In the genomic region with DNA sequence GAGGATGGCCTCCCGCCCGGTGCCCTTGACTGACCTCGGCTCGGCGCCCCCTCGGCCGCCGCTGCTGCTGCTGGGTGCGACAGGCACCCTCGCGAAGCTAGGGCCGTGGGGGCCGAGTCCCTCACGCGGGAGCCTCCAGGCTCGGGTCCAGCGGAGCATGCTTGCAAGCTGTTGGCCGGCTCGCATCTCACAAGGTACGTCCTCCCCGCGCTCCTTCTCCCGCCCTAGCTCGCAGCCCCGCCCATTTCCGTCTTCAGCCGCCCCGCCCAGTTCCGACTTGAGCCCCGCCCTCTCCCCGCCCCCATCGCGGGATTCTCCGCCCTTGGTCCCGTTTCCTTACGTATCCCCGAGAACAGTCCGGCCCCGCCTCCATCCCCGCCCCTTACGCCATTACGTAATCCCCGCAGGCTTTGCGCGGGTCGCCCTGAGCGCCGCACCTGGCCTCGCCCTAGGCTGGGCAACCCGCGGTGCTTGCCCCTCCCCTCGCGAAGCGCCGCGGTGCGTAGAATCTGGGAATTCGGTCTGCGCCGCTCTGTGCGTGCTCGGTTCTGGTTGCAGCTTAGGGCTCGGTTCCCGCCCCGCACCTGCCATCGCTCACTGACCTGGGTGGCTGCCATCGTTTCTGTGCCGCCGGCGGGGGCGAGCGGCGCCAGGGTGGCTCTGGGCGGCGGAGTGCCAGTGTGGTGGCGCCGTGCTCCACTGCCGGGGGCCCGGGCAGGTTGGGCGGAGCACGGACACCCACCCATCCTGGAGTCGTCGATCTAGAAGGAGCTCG, we compare ENCODE assay signal across 1 cellular context.
TF ChIP-seq lines count a peak whose summit lies in the region.

A gene with protein sequence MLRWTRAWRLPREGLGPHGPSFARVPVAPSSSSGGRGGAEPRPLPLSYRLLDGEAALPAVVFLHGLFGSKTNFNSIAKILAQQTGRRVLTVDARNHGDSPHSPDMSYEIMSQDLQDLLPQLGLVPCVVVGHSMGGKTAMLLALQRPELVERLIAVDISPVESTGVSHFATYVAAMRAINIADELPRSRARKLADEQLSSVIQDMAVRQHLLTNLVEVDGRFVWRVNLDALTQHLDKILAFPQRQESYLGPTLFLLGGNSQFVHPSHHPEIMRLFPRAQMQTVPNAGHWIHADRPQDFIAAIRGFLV (minus strand): TSS at position 191 of the 775 bp plus-strand sequence. CDS start 32 bp downstream, at position 159.

TF ChIP-seq in HepG2, 621 proteins besides CTCF, POLR2A, EP300 and RAD21 (continued from another document and continues in another):
- TF ChIP-seq, protein P1, sequence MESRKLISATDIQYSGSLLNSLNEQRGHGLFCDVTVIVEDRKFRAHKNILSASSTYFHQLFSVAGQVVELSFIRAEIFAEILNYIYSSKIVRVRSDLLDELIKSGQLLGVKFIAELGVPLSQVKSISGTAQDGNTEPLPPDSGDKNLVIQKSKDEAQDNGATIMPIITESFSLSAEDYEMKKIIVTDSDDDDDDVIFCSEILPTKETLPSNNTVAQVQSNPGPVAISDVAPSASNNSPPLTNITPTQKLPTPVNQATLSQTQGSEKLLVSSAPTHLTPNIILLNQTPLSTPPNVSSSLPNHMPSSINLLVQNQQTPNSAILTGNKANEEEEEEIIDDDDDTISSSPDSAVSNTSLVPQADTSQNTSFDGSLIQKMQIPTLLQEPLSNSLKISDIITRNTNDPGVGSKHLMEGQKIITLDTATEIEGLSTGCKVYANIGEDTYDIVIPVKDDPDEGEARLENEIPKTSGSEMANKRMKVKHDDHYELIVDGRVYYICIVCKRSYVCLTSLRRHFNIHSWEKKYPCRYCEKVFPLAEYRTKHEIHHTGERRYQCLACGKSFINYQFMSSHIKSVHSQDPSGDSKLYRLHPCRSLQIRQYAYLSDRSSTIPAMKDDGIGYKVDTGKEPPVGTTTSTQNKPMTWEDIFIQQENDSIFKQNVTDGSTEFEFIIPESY (CRISPR knock-in tag; IDR thresholded peaks at IDR 0.05), result no peak; the same call in 1 of the 2 replicates
- TF ChIP-seq RBFOX2 (IDR thresholded peaks at IDR 0.05; ENCODE audit: low read depth, low read length) (peak; percentile 92), ISL2 (CRISPR knock-in tag; IDR thresholded peaks at IDR 0.05) (peak; percentile 57; the same call in 1 of the 2 replicates), ZSCAN25 (CRISPR knock-in tag; IDR thresholded peaks at IDR 0.05) (peak; percentile 16; the same call in 1 of the 2 replicates), SIN3A (IDR thresholded peaks at IDR 0.05; ENCODE audit: borderline replicate concordance, low read depth, low read length) (peak; percentile 45; the same call in 1 of the 2 replicates), RFXAP (CRISPR knock-in tag; IDR thresholded peaks at IDR 0.05; ENCODE audit: borderline replicate concordance) (peak; percentile 25; the same call in 1 of the 2 replicates), POLR2G (IDR thresholded peaks at IDR 0.05; ENCODE audit: low read depth, low read length) (peak; percentile 86), ZSCAN21 (CRISPR knock-in tag; IDR thresholded peaks at IDR 0.05; ENCODE audit: borderline replicate concordance) (0 out of 2 replicates have a peak, but pooled peaks have one; percentile 6), ZNF792 (CRISPR knock-in tag; IDR thresholded peaks at IDR 0.05) (peak; percentile 71; the same call in 1 of the 2 replicates), RFX5 (IDR thresholded peaks at IDR 0.05; ENCODE audit: low read depth, low read length) (no peak), SALL1 (CRISPR knock-in tag; IDR thresholded peaks at IDR 0.05) (peak; percentile 89), ZNF468 (CRISPR knock-in tag; IDR thresholded peaks at IDR 0.05) (no peak), MIXL1 (CRISPR knock-in tag; IDR thresholded peaks at IDR 0.05) (peak; percentile 63), ZNF563 (CRISPR knock-in tag; IDR thresholded peaks at IDR 0.05) (0 out of 2 replicates have a peak, but pooled peaks have one; percentile 42), ZSCAN29 (CRISPR knock-in tag; conservative IDR thresholded peaks at IDR 0.05) (0 out of 2 replicates have a peak, but pooled peaks have one; percentile 51), ZNF556 (CRISPR knock-in tag; IDR thresholded peaks at IDR 0.05; ENCODE audit: borderline replicate concordance) (peak; percentile 76; the same call in 1 of the 2 replicates), HNRNPL (IDR thresholded peaks at IDR 0.05; ENCODE audit: low read depth, low read length) (peak; percentile 92), ZNF766 (CRISPR knock-in tag; IDR thresholded peaks at IDR 0.05; ENCODE audit: borderline replicate concordance) (peak; percentile 82; the same call in 1 of the 2 replicates), SKI (IDR thresholded peaks at IDR 0.05; ENCODE audit: partially characterized antibody) (peak; percentile 21), NONO (IDR thresholded peaks at IDR 0.05) (no peak), NONO (CRISPR knock-in tag; conservative IDR thresholded peaks at IDR 0.05) (peak; percentile 86), ZNF660 (CRISPR knock-in tag; IDR thresholded peaks at IDR 0.05; ENCODE audit: borderline replicate concordance, low read depth) (no peak), KLF16 (CRISPR knock-in tag; IDR thresholded peaks at IDR 0.05) (peak in 1 of 2 experiments; percentile 75; a peak in 2 of 4 replicates), HMGA1 (CRISPR knock-in tag; conservative IDR thresholded peaks at IDR 0.05) (no peak), RCOR2 (CRISPR knock-in tag; IDR thresholded peaks at IDR 0.05) (0 out of 2 replicates have a peak, but pooled peaks have one; percentile 9), DPF2 (CRISPR knock-in tag; IDR thresholded peaks at IDR 0.05; ENCODE audit: borderline replicate concordance, low read depth) (peak; percentile 15; the same call in 1 of the 2 replicates), NBN (conservative IDR thresholded peaks at IDR 0.05) (no peak), HDAC1 (CRISPR knock-in tag; IDR thresholded peaks at IDR 0.05) (peak; percentile 87), ZNF274 (CRISPR knock-in tag; IDR thresholded peaks at IDR 0.05) (peak; percentile 48; the same call in 1 of the 2 replicates), ZNF678 (CRISPR knock-in tag; IDR thresholded peaks at IDR 0.05) (0 out of 2 replicates have a peak, but pooled peaks have one; percentile 15), MIER2 (CRISPR knock-in tag; IDR thresholded peaks at IDR 0.05) (peak; percentile 54; the same call in 1 of the 2 replicates), ZNF781 (CRISPR knock-in tag; IDR thresholded peaks at IDR 0.05; ENCODE audit: borderline replicate concordance, not compliant biosample characterization) (peak; percentile 44), ZNF326 (CRISPR knock-in tag; IDR thresholded peaks at IDR 0.05; ENCODE audit: borderline replicate concordance) (no peak), ZMYM2 (CRISPR knock-in tag; IDR thresholded peaks at IDR 0.05) (0 out of 2 replicates have a peak, but pooled peaks have one; percentile 12), POGZ (CRISPR knock-in tag; IDR thresholded peaks at IDR 0.05) (peak; percentile 82), NR3C1 (CRISPR knock-in tag; IDR thresholded peaks at IDR 0.05) (no peak), SP4 (CRISPR knock-in tag; IDR thresholded peaks at IDR 0.05) (peak; percentile 96)
- TF ChIP-seq, protein P2, sequence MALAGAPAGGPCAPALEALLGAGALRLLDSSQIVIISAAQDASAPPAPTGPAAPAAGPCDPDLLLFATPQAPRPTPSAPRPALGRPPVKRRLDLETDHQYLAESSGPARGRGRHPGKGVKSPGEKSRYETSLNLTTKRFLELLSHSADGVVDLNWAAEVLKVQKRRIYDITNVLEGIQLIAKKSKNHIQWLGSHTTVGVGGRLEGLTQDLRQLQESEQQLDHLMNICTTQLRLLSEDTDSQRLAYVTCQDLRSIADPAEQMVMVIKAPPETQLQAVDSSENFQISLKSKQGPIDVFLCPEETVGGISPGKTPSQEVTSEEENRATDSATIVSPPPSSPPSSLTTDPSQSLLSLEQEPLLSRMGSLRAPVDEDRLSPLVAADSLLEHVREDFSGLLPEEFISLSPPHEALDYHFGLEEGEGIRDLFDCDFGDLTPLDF (CRISPR knock-in tag; IDR thresholded peaks at IDR 0.05), result peak; percentile 73
- TF ChIP-seq, protein P3, sequence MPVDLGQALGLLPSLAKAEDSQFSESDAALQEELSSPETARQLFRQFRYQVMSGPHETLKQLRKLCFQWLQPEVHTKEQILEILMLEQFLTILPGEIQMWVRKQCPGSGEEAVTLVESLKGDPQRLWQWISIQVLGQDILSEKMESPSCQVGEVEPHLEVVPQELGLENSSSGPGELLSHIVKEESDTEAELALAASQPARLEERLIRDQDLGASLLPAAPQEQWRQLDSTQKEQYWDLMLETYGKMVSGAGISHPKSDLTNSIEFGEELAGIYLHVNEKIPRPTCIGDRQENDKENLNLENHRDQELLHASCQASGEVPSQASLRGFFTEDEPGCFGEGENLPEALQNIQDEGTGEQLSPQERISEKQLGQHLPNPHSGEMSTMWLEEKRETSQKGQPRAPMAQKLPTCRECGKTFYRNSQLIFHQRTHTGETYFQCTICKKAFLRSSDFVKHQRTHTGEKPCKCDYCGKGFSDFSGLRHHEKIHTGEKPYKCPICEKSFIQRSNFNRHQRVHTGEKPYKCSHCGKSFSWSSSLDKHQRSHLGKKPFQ (CRISPR knock-in tag; IDR thresholded peaks at IDR 0.05; ENCODE audit: insufficient replicate concordance), result peak; percentile 64
- TF ChIP-seq, protein P4, sequence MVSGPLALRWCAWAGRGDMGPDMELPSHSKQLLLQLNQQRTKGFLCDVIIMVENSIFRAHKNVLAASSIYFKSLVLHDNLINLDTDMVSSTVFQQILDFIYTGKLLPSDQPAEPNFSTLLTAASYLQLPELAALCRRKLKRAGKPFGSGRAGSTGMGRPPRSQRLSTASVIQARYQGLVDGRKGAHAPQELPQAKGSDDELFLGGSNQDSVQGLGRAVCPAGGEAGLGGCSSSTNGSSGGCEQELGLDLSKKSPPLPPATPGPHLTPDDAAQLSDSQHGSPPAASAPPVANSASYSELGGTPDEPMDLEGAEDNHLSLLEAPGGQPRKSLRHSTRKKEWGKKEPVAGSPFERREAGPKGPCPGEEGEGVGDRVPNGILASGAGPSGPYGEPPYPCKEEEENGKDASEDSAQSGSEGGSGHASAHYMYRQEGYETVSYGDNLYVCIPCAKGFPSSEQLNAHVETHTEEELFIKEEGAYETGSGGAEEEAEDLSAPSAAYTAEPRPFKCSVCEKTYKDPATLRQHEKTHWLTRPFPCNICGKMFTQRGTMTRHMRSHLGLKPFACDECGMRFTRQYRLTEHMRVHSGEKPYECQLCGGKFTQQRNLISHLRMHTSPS (CRISPR knock-in tag; IDR thresholded peaks at IDR 0.05; ENCODE audit: low read depth), result peak; percentile 95
- TF ChIP-seq, protein P5, sequence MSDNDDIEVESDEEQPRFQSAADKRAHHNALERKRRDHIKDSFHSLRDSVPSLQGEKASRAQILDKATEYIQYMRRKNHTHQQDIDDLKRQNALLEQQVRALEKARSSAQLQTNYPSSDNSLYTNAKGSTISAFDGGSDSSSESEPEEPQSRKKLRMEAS (IDR thresholded peaks at IDR 0.05), result peak; percentile 81
- TF ChIP-seq, protein P6, sequence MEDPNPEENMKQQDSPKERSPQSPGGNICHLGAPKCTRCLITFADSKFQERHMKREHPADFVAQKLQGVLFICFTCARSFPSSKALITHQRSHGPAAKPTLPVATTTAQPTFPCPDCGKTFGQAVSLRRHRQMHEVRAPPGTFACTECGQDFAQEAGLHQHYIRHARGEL (CRISPR knock-in tag; IDR thresholded peaks at IDR 0.05), result peak; percentile 86; the same call in 1 of the 2 replicates
- TF ChIP-seq, protein P7, sequence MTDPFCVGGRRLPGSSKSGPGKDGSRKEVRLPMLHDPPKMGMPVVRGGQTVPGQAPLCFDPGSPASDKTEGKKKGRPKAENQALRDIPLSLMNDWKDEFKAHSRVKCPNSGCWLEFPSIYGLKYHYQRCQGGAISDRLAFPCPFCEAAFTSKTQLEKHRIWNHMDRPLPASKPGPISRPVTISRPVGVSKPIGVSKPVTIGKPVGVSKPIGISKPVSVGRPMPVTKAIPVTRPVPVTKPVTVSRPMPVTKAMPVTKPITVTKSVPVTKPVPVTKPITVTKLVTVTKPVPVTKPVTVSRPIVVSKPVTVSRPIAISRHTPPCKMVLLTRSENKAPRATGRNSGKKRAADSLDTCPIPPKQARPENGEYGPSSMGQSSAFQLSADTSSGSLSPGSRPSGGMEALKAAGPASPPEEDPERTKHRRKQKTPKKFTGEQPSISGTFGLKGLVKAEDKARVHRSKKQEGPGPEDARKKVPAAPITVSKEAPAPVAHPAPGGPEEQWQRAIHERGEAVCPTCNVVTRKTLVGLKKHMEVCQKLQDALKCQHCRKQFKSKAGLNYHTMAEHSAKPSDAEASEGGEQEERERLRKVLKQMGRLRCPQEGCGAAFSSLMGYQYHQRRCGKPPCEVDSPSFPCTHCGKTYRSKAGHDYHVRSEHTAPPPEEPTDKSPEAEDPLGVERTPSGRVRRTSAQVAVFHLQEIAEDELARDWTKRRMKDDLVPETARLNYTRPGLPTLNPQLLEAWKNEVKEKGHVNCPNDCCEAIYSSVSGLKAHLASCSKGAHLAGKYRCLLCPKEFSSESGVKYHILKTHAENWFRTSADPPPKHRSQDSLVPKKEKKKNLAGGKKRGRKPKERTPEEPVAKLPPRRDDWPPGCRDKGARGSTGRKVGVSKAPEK (CRISPR knock-in tag; IDR thresholded peaks at IDR 0.05; ENCODE audit: borderline replicate concordance), result 0 out of 2 replicates have a peak, but pooled peaks have one; percentile 46
- TF ChIP-seq, protein P8, sequence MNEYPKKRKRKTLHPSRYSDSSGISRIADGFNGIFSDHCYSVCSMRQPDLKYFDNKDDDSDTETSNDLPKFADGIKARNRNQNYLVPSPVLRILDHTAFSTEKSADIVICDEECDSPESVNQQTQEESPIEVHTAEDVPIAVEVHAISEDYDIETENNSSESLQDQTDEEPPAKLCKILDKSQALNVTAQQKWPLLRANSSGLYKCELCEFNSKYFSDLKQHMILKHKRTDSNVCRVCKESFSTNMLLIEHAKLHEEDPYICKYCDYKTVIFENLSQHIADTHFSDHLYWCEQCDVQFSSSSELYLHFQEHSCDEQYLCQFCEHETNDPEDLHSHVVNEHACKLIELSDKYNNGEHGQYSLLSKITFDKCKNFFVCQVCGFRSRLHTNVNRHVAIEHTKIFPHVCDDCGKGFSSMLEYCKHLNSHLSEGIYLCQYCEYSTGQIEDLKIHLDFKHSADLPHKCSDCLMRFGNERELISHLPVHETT (CRISPR knock-in tag; conservative IDR thresholded peaks at IDR 0.05), result peak; percentile 71; the same call in 1 of the 2 replicates
- TF ChIP-seq, protein P9, sequence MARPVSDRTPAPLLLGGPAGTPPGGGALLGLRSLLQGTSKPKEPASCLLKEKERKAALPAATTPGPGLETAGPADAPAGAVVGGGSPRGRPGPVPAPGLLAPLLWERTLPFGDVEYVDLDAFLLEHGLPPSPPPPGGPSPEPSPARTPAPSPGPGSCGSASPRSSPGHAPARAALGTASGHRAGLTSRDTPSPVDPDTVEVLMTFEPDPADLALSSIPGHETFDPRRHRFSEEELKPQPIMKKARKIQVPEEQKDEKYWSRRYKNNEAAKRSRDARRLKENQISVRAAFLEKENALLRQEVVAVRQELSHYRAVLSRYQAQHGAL (CRISPR knock-in tag; IDR thresholded peaks at IDR 0.05; ENCODE audit: not compliant biosample characterization), result peak; percentile 67
- TF ChIP-seq, protein P10, sequence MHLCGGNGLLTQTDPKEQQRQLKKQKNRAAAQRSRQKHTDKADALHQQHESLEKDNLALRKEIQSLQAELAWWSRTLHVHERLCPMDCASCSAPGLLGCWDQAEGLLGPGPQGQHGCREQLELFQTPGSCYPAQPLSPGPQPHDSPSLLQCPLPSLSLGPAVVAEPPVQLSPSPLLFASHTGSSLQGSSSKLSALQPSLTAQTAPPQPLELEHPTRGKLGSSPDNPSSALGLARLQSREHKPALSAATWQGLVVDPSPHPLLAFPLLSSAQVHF (CRISPR knock-in tag; IDR thresholded peaks at IDR 0.05), result 0 out of 2 replicates have a peak, but pooled peaks have one; percentile 52
